8 cellular contexts compared by ENCODE assay signal in the genomic region with DNA sequence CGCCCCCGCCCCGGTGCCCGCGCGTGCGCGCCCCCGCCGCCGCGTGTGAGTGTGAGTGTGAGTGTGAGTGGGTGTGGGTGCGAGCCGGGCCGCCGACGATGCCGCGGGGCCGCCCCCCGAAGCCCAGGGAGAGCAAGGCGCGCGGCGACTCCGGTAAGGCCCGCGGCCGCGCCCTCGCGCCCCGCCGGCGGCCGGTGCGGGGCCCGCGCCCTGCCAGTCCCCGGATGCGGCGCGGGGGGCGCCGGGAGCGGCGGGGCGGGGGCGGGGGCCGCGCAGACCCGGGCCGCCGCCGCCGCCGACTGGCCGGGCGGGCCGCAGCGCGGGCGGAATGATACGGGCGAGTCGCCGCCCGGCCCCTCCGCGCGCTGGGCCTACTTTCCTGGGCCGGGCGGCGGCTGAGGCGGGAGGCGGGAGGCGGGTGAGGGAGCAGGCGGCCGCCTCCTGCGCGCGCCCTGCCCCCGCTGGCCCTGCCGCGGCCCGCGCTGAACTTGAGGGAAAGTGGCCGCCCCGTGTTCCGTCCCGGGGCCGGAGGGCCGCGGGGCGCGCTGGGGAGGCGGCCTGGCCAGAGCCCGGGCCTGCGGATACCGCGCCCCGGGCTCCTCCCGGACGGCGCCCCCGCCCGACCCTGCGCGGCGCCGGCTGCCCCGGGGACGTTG. TPM values are rescaled to one million over a fixed set of nuclear protein-coding genes. Genes with fewer than 3 reads are reported as not detected.
DNase-seq lines count a peak whose midpoint lies in the region; ATAC-seq and TF ChIP-seq lines count a peak whose summit lies in the region.

Gene ZNF236 (plus strand): TSS at position 48 of the 656 bp plus-strand sequence. CDS start 51 bp downstream, at position 99.

- H3K9me3 ChIP-seq in mucosa of descending colon = no peaks in the 10 kb centered on the region

- DNase-seq in BJ (ENCODE audit: low read depth) = no peak
- peak; percentile 78 for DNase-seq in NCI-H774 (lab: John Stamatoyannopoulos, UW)
- DNase-seq in activated T-cell treated with anti-CD3 and anti-CD28 coated beads for 24 hours (ENCODE audit: low read depth) = peak; percentile 58
- peak; percentile 73 for DNase-seq in epidermal melanocyte (ENCODE audit: insufficient read length, low spot score)
- peak; percentile 74 to 85 (median 84) for DNase-seq in mucosa of descending colon
- peak; percentile 52 for DNase-seq in stimulated activated CD8-positive, alpha-beta memory T cell treated with anti-CD3 and anti-CD28 coated beads, Interleukin-4, amount 100 ng/mL, for 24 hours (ENCODE audit: low read depth)

- ATAC-seq in GM19025 (IDR thresholded peaks at IDR 0.05; ENCODE audit: low read depth, unreplicated experiment) (peak; percentile 39), HG03175 (IDR thresholded peaks at IDR 0.05; ENCODE audit: unreplicated experiment) (peak; percentile 44), mucosa of descending colon (peak; percentile 85)

- peaks cover 8% of the 10 kb centered on the region for H3K4me1 ChIP-seq in mucosa of descending colon (ENCODE audit: low read depth)

- POLR2A ChIA-PET in BJ (lab: Charles Lee) = no interaction called here

- H3K36me3 ChIP-seq in BJ (ENCODE audit: control insufficient read depth, insufficient read depth, low read length) (0 out of 2 replicates have a peak, but pooled peaks cover 1% of the 10 kb centered on the region), mucosa of descending colon (ENCODE audit: low read depth) (no peaks in the 10 kb centered on the region)

- no peaks in the 10 kb centered on the region for H3K27me3 ChIP-seq in BJ (ENCODE audit: control insufficient read depth, insufficient read depth, low read length)

- TF ChIP-seq CTCF in BJ (IDR thresholded peaks at IDR 0.05; ENCODE audit: insufficient read depth, low read depth, low read length) = no peak
- TF ChIP-seq CTCF in mucosa of descending colon (IDR thresholded peaks at IDR 0.05) = no peak

- CTCF ChIA-PET in BJ (lab: Yijun Ruan, JAX) = interaction anchor here (1.0 to 5.3 kb wide), 2 partner anchors 15 to 20 kb away, joined by 3 to 41 read pairs; no protein-coding TSS in a partner anchor

- H3K4me3 ChIP-seq in BJ (ENCODE audit: low read depth, low read length) = peak within 1 kb of the TSS; percentile 81
- H3K4me3 ChIP-seq in mucosa of descending colon = peak within 1 kb of the TSS; percentile 63

- intact Hi-C loops in mucosa of descending colon (cut with DNase I, micrococcal nuclease) = no loop called here

RNA-seq across cellular contexts. Expression of gene ZNF236, which starts in this region (rescaled TPM):
- polyA plus RNA-seq in BJ (2011; rRNA removed) = 4.5 and 5.1 TPM in 2 replicates
- 17.1 and 21.6 TPM in 2 replicates for polyA minus RNA-seq in BJ (2011; rRNA and poly(A)+ RNA removed)
- total RNA-seq in mucosa of descending colon = 10 to 100 TPM; 14.8 to 27.9 (median 15.5) TPM
